ENCODE assay signal across 17 cellular contexts in genomic region chr10:102834143-102834542, GRCh38. TPM values are rescaled to one million over a fixed set of nuclear protein-coding genes. Genes with fewer than 3 reads are reported as not detected.
"Had no signal": no experiment of that assay in that cellular context is flagged by ENCODE, and none has a peak within 500 bp of the region (broad histone marks: within the 10 kb centered on the region; RNA-seq: fewer than 3 reads in every experiment).

No MANE protein-coding gene starts in this region.

- H3K9me3 ChIP-seq: esophagus muscularis mucosa, ovary, right lobe of liver, suprapubic skin had no signal

- H3K36me3 ChIP-seq: ovary, right lobe of liver, spleen, suprapubic skin, upper lobe of right lung had no signal

- H3K4me1 ChIP-seq: upper lobe of right lung had no signal

- H3K4me3 ChIP-seq: esophagus muscularis mucosa, ovary, right lobe of liver, spleen, suprapubic skin, upper lobe of right lung had no signal

- H3K27ac ChIP-seq: esophagus muscularis mucosa, ovary, right lobe of liver, spleen, upper lobe of right lung had no signal

- DNase-seq: activated B cell treated with CpG ODN at 0.5 μM for 24 hours, activated gamma-delta T cell, left cardiac atrium, mammary epithelial cell, spleen, upper lobe of right lung had no signal

- H3K27me3 ChIP-seq: esophagus muscularis mucosa, ovary, right lobe of liver, suprapubic skin, upper lobe of right lung had no signal

RNA-seq across cellular contexts. Expression of gene CYP17A1, which starts 3.1 kb away (rescaled TPM):
- total RNA-seq: activated B cell treated with CpG ODN at 0.5 μM for 24 hours; activated CD8-positive, alpha-beta T cell treated with anti-CD3 and anti-CD28 coated beads, Interleukin-2, amount 10 ng/mL, durations not matched to agents 7 days and 5 days; activated naive CD4-positive, alpha-beta T cell treated with anti-CD3 and anti-CD28 coated beads, Interleukin-2, amount 50 U/mL, for 72 hours; cardiac septum; esophagus muscularis mucosa; fibroblast of villous mesenchyme; glomerular endothelial cell; left cardiac atrium; mammary epithelial cell; pulmonary artery endothelial cell; suprapubic skin; T-helper 1 cell treated with Interleukin-12 subunit alpha and Interleukin-12 subunit beta and Interleukin-4 antibody, amounts not matched to agents 30 ng/mL and 1 ng/mL, for 36 hours had no signal
- polyA plus RNA-seq: mammary epithelial cell had no signal

RNA-seq across cellular contexts. Expression of gene AS3MT, which starts 35.1 kb away (rescaled TPM):
- total RNA-seq: activated naive CD4-positive, alpha-beta T cell treated with anti-CD3 and anti-CD28 coated beads, Interleukin-2, amount 50 U/mL, for 72 hours; T-helper 1 cell treated with Interleukin-12 subunit alpha and Interleukin-12 subunit beta and Interleukin-4 antibody, amounts not matched to agents 30 ng/mL and 1 ng/mL, for 36 hours had no signal
